ENCODE assay signal across 9 cellular contexts in the genomic region with DNA sequence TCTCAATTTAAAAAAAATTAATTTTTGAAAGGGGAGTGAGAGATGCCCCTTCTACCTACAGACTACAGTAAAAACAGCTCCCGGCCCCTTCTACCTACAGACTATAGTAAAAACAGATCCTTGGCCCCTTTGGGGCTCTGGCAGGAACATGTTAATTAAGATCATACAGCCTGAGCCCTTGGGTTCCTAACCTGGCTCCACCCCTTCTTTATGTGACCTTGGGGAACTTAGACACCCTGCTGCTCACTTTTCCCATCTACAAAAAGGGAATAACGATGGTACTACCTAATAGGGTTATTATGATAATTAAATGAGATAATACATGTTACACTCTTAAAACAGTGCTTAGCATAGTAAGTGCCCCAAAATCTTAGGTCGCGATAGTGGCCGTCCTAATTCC.
"Had no signal": no experiment of that assay in that cellular context is flagged by ENCODE, and none has a peak within 500 bp of the region (broad histone marks: within the 10 kb centered on the region; RNA-seq: fewer than 3 reads in every experiment).

No MANE protein-coding gene starts in this region.

- H3K4me1 ChIP-seq: HAP-1 had no signal

- H3K27ac ChIP-seq: GM23248 had no signal

- FAIRE-seq: H54 had no signal

- ATAC-seq: HCT116 had no signal

- DNase-seq: GM23248, GOT3, H7, H9, HCEC 1CT, HFFc6 had no signal

- H3K9me3 ChIP-seq: HAP-1 had no signal

- H3K4me3 Mint-ChIP-seq: H9, HFFc6 had no signal

- H3K27ac Mint-ChIP-seq: H9, HFFc6 had no signal

- H3K9me3 Mint-ChIP-seq: H9, HFFc6 had no signal

- H3K9ac ChIP-seq: GM23248 had no signal

- H3K36me3 ChIP-seq: HAP-1 had no signal

- H3K4me3 ChIP-seq: GM23248, HAP-1 had no signal

- H2AFZ ChIP-seq: GM23248 had no signal
